Comparison of ENCODE assay signal across 16 cellular contexts in genomic region chr6:210778-211177, GRCh38.
DNase-seq lines count a peak whose midpoint lies in the region; ATAC-seq and TF ChIP-seq lines count a peak whose summit lies in the region.
"Had no signal": no experiment of that assay in that cellular context is flagged by ENCODE, and none has a peak within 500 bp of the region (broad histone marks: within the 10 kb centered on the region; RNA-seq: fewer than 3 reads in every experiment).

No MANE protein-coding gene starts in this region.

- H3K4me1 Mint-ChIP-seq in activated CD8-positive, alpha-beta memory T cell treated with anti-CD3 and anti-CD28 coated beads, Interleukin-2, amount 10 ng/mL, durations not matched to agents 7 days and 5 days = peaks cover 51% of the 10 kb centered on the region
- peaks cover 25 to 38% (median 38%) of the 10 kb centered on the region in 3 donors for H3K4me1 Mint-ChIP-seq in CD8-positive, alpha-beta memory T cell

- no peak for TF ChIP-seq CTCF in OCI-LY3 (IDR thresholded peaks at IDR 0.05; ENCODE audit: low read depth, low read length)

- peak overlapping the region; percentile 7 for H3K4me3 Mint-ChIP-seq in activated CD8-positive, alpha-beta memory T cell treated with anti-CD3 and anti-CD28 coated beads, Interleukin-2, amount 10 ng/mL, durations not matched to agents 7 days and 5 days
- H3K4me3 Mint-ChIP-seq in CD8-positive, alpha-beta memory T cell = peak overlapping the region; percentile 38 to 96 (median 87)

- POLR2A ChIA-PET in CD8-positive, alpha-beta memory T cell (lab: Charles Lee) = no interaction called here

- H3K27me3 Mint-ChIP-seq in activated CD8-positive, alpha-beta memory T cell treated with anti-CD3 and anti-CD28 coated beads, Interleukin-2, amount 10 ng/mL, durations not matched to agents 7 days and 5 days = peaks cover 11% of the 10 kb centered on the region
- peaks cover 0 to 5% of the 10 kb centered on the region in 2 donors for H3K27me3 Mint-ChIP-seq in CD8-positive, alpha-beta memory T cell

- H3K36me3 ChIP-seq in CD8-positive, alpha-beta memory T cell (ENCODE audit: insufficient read depth, low read length) = no peaks in the 10 kb centered on the region
- peaks cover 24% of the 10 kb centered on the region for H3K36me3 ChIP-seq in OCI-LY3 (replicated peaks; ENCODE audit: low read depth, low read length)

- intact Hi-C loops in posterior vena cava (cut with DNase I) (no loop called here), left ventricle myocardium superior (cut with micrococcal nuclease) (no loop called here)

- no peak for DNase-seq in activated CD8-positive, alpha-beta memory T cell treated with anti-CD3 and anti-CD28 coated beads, Interleukin-2, amount 10 ng/mL, durations not matched to agents 7 days and 5 days
- no peak for DNase-seq in activated CD8-positive, alpha-beta memory T cell treated with anti-CD3 and anti-CD28 coated beads for 24 hours
- DNase-seq in CD8-positive, alpha-beta memory T cell = no peak
- DNase-seq in posterior vena cava (ENCODE audit: low spot score) = peak; percentile 42
- no peak for DNase-seq in left ventricle myocardium superior
- DNase-seq in NCI-H524 (lab: John Stamatoyannopoulos, UW) = no peak
- DNase-seq: CD8-positive, alpha-beta T cell; DND-41; GDM1; HCEC 1CT; IMR-90; MV-4-11; NCI-H1694 treated with DMSO at 0.1 percent for 48 hours; NCI-H446 treated with DMSO at 0.1 percent for 48 hours; SHP77 treated with DMSO at 0.1 percent for 48 hours had no signal

- H3K4me1 ChIP-seq in CD8-positive, alpha-beta memory T cell (ENCODE audit: insufficient read depth, low read length) = peaks cover 8% of the 10 kb centered on the region
- H3K4me1 ChIP-seq in OCI-LY3 (ENCODE audit: low read length) = peaks cover 82% of the 10 kb centered on the region

- no peak overlapping the region for H2AFZ ChIP-seq in OCI-LY3 (ENCODE audit: low read depth, low read length)

- peak overlapping the region; percentile 91 for H3K27ac Mint-ChIP-seq in activated CD8-positive, alpha-beta memory T cell treated with anti-CD3 and anti-CD28 coated beads, Interleukin-2, amount 10 ng/mL, durations not matched to agents 7 days and 5 days
- H3K27ac Mint-ChIP-seq in CD8-positive, alpha-beta memory T cell = peak overlapping the region in 3 of 8 donors; percentile 47 to 68 (median 65)

- ATAC-seq in activated CD8-positive, alpha-beta memory T cell treated with anti-CD3 and anti-CD28 coated beads, Interleukin-2, amount 10 ng/mL, durations not matched to agents 7 days and 5 days = no peak
- ATAC-seq in left ventricle myocardium superior = no peak
- ATAC-seq: CD8-positive, alpha-beta T cell had no signal

- peak overlapping the region; percentile 88; the same call in 1 of the 2 replicates for H3K9ac ChIP-seq in OCI-LY3 (ENCODE audit: low read length)

- H3K4me2 ChIP-seq in OCI-LY3 (ENCODE audit: low read length) = peak overlapping the region; percentile 77

- H3K9me3 Mint-ChIP-seq in activated CD8-positive, alpha-beta memory T cell treated with anti-CD3 and anti-CD28 coated beads, Interleukin-2, amount 10 ng/mL, durations not matched to agents 7 days and 5 days (ENCODE audit: low read depth) = peaks cover 11% of the 10 kb centered on the region
- no peaks in the 10 kb centered on the region for H3K9me3 Mint-ChIP-seq in CD8-positive, alpha-beta memory T cell
- H3K9me3 Mint-ChIP-seq: CD8-positive, alpha-beta T cell had no signal

- no peaks in the 10 kb centered on the region for H3K9me3 ChIP-seq in CD8-positive, alpha-beta memory T cell (ENCODE audit: low read length)
- H3K9me3 ChIP-seq in OCI-LY3 (ENCODE audit: insufficient read depth, low read length) = peaks cover 4% of the 10 kb centered on the region; the same call in 1 of the 2 replicates

- CTCF ChIA-PET in activated CD8-positive, alpha-beta memory T cell treated with anti-CD3 and anti-CD28 coated beads, Interleukin-2, amount 10 ng/mL, durations not matched to agents 7 days and 5 days (lab: Charles Lee) = interaction anchor here (1.2 to 1.9 kb wide), 4 partner anchors 14 to 17 kb away, joined by 3 to 10 read pairs (median 3); no protein-coding TSS in a partner anchor
- CTCF ChIA-PET in CD8-positive, alpha-beta memory T cell (lab: Charles Lee) = interaction anchor here (0.7 to 2.0 kb wide), 2 partner anchors 21 to 22 kb away, joined by 3 to 7 read pairs; no protein-coding TSS in a partner anchor

- peaks cover 22% of the 10 kb centered on the region for H3K36me3 Mint-ChIP-seq in activated CD8-positive, alpha-beta memory T cell treated with anti-CD3 and anti-CD28 coated beads, Interleukin-2, amount 10 ng/mL, durations not matched to agents 7 days and 5 days
- H3K36me3 Mint-ChIP-seq in CD8-positive, alpha-beta memory T cell = peaks cover 0 to 5% (median 0%) of the 10 kb centered on the region in 3 donors

- no peaks in the 10 kb centered on the region for H4K20me1 ChIP-seq in OCI-LY3 (ENCODE audit: insufficient read depth, low read length)

- H3K4me3 ChIP-seq in CD8-positive, alpha-beta memory T cell (ENCODE audit: low read length) = no peak overlapping the region
- no peak overlapping the region for H3K4me3 ChIP-seq in OCI-LY3 (ENCODE audit: low read length)

- H3K27me3 ChIP-seq in CD8-positive, alpha-beta memory T cell (ENCODE audit: insufficient read depth, low read length, poor library complexity, severe bottlenecking) = no peaks in the 10 kb centered on the region
- no peaks in the 10 kb centered on the region for H3K27me3 ChIP-seq in OCI-LY3 (ENCODE audit: low read depth, low read length)

- no peak overlapping the region for H3K27ac ChIP-seq in CD8-positive, alpha-beta memory T cell (ENCODE audit: low read depth, low read length)
- peak overlapping the region; percentile 99 for H3K27ac ChIP-seq in OCI-LY3 (ENCODE audit: low read length)

- no peaks in the 10 kb centered on the region for H3K79me2 ChIP-seq in OCI-LY3 (ENCODE audit: low read length)
